Comparison of ENCODE assay signal across 2 cellular contexts in genomic region chr1:228830954-228831481, GRCh38.
TF ChIP-seq lines count a peak whose summit lies in the region.

No MANE protein-coding gene starts in this region.

TF ChIP-seq in HEK293, 187 proteins besides CTCF, POLR2A, EP300 and RAD21 (continued from another document):
- TF ChIP-seq, protein P1, sequence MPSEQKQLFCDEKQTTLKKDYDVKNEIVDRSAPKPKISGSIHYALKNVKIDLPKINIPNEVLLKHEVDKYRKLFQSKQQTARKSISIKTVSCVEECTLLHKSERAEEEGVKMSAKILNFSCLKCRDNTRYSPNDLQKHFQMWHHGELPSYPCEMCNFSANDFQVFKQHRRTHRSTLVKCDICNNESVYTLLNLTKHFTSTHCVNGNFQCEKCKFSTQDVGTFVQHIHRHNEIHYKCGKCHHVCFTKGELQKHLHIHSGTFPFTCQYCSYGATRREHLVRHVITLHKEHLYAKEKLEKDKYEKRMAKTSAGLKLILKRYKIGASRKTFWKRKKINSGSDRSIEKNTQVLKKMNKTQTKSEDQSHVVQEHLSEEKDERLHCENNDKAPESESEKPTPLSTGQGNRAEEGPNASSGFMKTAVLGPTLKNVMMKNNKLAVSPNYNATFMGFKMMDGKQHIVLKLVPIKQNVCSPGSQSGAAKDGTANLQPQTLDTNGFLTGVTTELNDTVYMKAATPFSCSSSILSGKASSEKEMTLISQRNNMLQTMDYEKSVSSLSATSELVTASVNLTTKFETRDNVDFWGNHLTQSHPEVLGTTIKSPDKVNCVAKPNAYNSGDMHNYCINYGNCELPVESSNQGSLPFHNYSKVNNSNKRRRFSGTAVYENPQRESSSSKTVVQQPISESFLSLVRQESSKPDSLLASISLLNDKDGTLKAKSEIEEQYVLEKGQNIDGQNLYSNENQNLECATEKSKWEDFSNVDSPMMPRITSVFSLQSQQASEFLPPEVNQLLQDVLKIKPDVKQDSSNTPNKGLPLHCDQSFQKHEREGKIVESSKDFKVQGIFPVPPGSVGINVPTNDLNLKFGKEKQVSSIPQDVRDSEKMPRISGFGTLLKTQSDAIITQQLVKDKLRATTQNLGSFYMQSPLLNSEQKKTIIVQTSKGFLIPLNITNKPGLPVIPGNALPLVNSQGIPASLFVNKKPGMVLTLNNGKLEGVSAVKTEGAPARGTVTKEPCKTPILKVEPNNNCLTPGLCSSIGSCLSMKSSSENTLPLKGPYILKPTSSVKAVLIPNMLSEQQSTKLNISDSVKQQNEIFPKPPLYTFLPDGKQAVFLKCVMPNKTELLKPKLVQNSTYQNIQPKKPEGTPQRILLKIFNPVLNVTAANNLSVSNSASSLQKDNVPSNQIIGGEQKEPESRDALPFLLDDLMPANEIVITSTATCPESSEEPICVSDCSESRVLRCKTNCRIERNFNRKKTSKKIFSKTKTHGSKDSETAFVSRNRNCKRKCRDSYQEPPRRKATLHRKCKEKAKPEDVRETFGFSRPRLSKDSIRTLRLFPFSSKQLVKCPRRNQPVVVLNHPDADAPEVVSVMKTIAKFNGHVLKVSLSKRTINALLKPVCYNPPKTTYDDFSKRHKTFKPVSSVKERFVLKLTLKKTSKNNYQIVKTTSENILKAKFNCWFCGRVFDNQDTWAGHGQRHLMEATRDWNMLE (tag by site-specific recombination; conservative IDR thresholded peaks at IDR 0.05; ENCODE audit: low read depth) = peak; percentile 21; the same call in 1 of the 2 replicates
- TF ChIP-seq ZNF600 (tag by site-specific recombination; IDR thresholded peaks at IDR 0.05) = peak; percentile 89
- TF ChIP-seq, protein P2, sequence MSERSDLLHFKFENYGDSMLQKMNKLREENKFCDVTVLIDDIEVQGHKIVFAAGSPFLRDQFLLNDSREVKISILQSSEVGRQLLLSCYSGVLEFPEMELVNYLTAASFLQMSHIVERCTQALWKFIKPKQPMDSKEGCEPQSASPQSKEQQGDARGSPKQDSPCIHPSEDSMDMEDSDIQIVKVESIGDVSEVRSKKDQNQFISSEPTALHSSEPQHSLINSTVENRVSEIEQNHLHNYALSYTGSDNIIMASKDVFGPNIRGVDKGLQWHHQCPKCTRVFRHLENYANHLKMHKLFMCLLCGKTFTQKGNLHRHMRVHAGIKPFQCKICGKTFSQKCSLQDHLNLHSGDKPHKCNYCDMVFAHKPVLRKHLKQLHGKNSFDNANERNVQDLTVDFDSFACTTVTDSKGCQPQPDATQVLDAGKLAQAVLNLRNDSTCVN (tag by site-specific recombination; optimal IDR thresholded peaks at IDR 0.05) = peak; percentile 9

TF ChIP-seq in HepG2, 621 proteins besides CTCF, POLR2A, EP300 and RAD21 (continued from another document):
- TF ChIP-seq GMEB2 (CRISPR knock-in tag; IDR thresholded peaks at IDR 0.05; ENCODE audit: low read depth) (no peak), ZNF781 (CRISPR knock-in tag; IDR thresholded peaks at IDR 0.05; ENCODE audit: borderline replicate concordance, not compliant biosample characterization) (no peak), ZNF598 (CRISPR knock-in tag; IDR thresholded peaks at IDR 0.05; ENCODE audit: borderline replicate concordance) (no peak), GATAD2A (CRISPR knock-in tag; IDR thresholded peaks at IDR 0.05) (peak; percentile 50), HOMEZ (CRISPR knock-in tag; IDR thresholded peaks at IDR 0.05; ENCODE audit: low read depth) (peak; percentile 30; the same call in 1 of the 2 replicates), ZNF230 (CRISPR knock-in tag; IDR thresholded peaks at IDR 0.05) (no peak), MAX (IDR thresholded peaks at IDR 0.05) (0 out of 2 replicates have a peak, but pooled peaks have one; percentile 17), ASH2L (IDR thresholded peaks at IDR 0.05; ENCODE audit: insufficient read length, low read depth, low read length) (peak; percentile 35)
- TF ChIP-seq, protein P3, sequence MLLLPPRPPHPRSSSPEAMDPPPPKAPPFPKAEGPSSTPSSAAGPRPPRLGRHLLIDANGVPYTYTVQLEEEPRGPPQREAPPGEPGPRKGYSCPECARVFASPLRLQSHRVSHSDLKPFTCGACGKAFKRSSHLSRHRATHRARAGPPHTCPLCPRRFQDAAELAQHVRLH (CRISPR knock-in tag; IDR thresholded peaks at IDR 0.05; ENCODE audit: borderline replicate concordance, low read depth) = peak; percentile 51; the same call in 1 of the 2 replicates
